1 cellular context compared by ENCODE assay signal in the genomic region with DNA sequence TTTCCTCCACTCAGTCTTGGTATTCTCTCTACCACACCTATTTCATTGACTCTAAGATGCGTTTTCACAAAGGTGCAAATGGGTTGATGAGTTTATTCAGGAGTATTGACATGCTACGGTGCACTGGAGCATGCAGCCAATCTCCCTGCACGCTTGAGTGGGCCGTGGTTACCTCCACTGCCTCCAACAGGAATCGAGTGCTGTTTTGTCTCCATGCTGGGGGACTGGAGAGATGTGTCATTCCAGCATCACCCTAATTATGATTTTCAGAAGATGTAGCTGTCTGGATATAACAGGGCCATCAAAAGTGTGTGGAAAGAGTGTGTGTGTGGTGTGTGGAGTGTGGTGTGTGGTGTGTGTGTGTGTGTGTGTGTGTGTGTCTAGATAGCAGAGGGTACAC.
TF ChIP-seq lines count a peak whose summit lies in the region.

No MANE protein-coding gene starts in this region.

TF ChIP-seq in GM23338, 12 proteins besides CTCF, POLR2A, EP300 and RAD21 (continued from another document):
- TF ChIP-seq, protein P1, sequence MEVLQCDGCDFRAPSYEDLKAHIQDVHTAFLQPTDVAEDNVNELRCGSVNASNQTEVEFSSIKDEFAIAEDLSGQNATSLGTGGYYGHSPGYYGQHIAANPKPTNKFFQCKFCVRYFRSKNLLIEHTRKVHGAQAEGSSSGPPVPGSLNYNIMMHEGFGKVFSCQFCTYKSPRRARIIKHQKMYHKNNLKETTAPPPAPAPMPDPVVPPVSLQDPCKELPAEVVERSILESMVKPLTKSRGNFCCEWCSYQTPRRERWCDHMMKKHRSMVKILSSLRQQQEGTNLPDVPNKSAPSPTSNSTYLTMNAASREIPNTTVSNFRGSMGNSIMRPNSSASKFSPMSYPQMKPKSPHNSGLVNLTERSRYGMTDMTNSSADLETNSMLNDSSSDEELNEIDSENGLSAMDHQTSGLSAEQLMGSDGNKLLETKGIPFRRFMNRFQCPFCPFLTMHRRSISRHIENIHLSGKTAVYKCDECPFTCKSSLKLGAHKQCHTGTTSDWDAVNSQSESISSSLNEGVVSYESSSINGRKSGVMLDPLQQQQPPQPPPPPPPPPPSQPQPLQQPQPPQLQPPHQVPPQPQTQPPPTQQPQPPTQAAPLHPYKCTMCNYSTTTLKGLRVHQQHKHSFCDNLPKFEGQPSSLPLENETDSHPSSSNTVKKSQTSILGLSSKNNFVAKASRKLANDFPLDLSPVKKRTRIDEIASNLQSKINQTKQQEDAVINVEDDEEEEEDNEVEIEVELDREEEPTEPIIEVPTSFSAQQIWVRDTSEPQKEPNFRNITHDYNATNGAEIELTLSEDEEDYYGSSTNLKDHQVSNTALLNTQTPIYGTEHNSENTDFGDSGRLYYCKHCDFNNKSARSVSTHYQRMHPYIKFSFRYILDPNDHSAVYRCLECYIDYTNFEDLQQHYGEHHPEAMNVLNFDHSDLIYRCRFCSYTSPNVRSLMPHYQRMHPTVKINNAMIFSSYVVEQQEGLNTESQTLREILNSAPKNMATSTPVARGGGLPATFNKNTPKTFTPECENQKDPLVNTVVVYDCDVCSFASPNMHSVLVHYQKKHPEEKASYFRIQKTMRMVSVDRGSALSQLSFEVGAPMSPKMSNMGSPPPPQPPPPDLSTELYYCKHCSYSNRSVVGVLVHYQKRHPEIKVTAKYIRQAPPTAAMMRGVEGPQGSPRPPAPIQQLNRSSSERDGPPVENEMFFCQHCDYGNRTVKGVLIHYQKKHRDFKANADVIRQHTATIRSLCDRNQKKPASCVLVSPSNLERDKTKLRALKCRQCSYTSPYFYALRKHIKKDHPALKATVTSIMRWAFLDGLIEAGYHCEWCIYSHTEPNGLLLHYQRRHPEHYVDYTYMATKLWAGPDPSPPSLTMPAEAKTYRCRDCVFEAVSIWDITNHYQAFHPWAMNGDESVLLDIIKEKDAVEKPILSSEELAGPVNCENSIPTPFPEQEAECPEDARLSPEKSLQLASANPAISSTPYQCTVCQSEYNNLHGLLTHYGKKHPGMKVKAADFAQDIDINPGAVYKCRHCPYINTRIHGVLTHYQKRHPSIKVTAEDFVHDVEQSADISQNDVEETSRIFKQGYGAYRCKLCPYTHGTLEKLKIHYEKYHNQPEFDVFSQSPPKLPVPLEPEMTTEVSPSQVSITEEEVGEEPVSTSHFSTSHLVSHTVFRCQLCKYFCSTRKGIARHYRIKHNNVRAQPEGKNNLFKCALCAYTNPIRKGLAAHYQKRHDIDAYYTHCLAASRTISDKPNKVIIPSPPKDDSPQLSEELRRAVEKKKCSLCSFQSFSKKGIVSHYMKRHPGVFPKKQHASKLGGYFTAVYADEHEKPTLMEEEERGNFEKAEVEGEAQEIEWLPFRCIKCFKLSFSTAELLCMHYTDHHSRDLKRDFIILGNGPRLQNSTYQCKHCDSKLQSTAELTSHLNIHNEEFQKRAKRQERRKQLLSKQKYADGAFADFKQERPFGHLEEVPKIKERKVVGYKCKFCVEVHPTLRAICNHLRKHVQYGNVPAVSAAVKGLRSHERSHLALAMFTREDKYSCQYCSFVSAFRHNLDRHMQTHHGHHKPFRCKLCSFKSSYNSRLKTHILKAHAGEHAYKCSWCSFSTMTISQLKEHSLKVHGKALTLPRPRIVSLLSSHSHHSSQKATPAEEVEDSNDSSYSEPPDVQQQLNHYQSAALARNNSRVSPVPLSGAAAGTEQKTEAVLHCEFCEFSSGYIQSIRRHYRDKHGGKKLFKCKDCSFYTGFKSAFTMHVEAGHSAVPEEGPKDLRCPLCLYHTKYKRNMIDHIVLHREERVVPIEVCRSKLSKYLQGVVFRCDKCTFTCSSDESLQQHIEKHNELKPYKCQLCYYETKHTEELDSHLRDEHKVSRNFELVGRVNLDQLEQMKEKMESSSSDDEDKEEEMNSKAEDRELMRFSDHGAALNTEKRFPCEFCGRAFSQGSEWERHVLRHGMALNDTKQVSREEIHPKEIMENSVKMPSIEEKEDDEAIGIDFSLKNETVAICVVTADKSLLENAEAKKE (CRISPR knock-in tag; IDR thresholded peaks at IDR 0.05): no peak
- TF ChIP-seq ZNF114 (CRISPR knock-in tag; IDR thresholded peaks at IDR 0.05) (no peak), ZNF331 (CRISPR knock-in tag; IDR thresholded peaks at IDR 0.05; ENCODE audit: low read depth) (no peak), JUNB (IDR thresholded peaks at IDR 0.05; ENCODE audit: unreplicated experiment) (no peak), EZH2 (IDR thresholded peaks at IDR 0.05; ENCODE audit: low read depth, unreplicated experiment) (no peak), POLR2AphosphoS5 (IDR thresholded peaks at IDR 0.05; ENCODE audit: low read depth) (no peak), STAT1 (IDR thresholded peaks at IDR 0.05; ENCODE audit: unreplicated experiment) (no peak)
- TF ChIP-seq, protein P2, sequence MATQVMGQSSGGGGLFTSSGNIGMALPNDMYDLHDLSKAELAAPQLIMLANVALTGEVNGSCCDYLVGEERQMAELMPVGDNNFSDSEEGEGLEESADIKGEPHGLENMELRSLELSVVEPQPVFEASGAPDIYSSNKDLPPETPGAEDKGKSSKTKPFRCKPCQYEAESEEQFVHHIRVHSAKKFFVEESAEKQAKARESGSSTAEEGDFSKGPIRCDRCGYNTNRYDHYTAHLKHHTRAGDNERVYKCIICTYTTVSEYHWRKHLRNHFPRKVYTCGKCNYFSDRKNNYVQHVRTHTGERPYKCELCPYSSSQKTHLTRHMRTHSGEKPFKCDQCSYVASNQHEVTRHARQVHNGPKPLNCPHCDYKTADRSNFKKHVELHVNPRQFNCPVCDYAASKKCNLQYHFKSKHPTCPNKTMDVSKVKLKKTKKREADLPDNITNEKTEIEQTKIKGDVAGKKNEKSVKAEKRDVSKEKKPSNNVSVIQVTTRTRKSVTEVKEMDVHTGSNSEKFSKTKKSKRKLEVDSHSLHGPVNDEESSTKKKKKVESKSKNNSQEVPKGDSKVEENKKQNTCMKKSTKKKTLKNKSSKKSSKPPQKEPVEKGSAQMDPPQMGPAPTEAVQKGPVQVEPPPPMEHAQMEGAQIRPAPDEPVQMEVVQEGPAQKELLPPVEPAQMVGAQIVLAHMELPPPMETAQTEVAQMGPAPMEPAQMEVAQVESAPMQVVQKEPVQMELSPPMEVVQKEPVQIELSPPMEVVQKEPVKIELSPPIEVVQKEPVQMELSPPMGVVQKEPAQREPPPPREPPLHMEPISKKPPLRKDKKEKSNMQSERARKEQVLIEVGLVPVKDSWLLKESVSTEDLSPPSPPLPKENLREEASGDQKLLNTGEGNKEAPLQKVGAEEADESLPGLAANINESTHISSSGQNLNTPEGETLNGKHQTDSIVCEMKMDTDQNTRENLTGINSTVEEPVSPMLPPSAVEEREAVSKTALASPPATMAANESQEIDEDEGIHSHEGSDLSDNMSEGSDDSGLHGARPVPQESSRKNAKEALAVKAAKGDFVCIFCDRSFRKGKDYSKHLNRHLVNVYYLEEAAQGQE (IDR thresholded peaks at IDR 0.05; ENCODE audit: unreplicated experiment): no peak
- TF ChIP-seq, protein P3, sequence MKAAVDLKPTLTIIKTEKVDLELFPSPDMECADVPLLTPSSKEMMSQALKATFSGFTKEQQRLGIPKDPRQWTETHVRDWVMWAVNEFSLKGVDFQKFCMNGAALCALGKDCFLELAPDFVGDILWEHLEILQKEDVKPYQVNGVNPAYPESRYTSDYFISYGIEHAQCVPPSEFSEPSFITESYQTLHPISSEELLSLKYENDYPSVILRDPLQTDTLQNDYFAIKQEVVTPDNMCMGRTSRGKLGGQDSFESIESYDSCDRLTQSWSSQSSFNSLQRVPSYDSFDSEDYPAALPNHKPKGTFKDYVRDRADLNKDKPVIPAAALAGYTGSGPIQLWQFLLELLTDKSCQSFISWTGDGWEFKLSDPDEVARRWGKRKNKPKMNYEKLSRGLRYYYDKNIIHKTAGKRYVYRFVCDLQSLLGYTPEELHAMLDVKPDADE (IDR thresholded peaks at IDR 0.05): no peak
